Comparison of ENCODE assay signal across 24 cellular contexts in genomic region chr11:83068573-83068972, GRCh38. TPM values are rescaled to one million over a fixed set of nuclear protein-coding genes. Genes with fewer than 3 reads are reported as not detected.
A peak's percentile ranks its signal among the peaks of the same experiment; 100 is the strongest.
DNase-seq lines count a peak whose midpoint lies in the region; ATAC-seq, FAIRE-seq and TF ChIP-seq lines count a peak whose summit lies in the region.
"Had no signal": no experiment of that assay in that cellular context is flagged by ENCODE, and none has a peak within 500 bp of the region (broad histone marks: within the 10 kb centered on the region; RNA-seq: fewer than 3 reads in every experiment).

No MANE protein-coding gene starts in this region.

- 96% methylated on average over 1 of the region's 1 CpG for WGBS in GM12878 (ENCODE audit: insufficient coverage, insufficient replicate concordance, low lambda C conversion rate, missing lambda C conversion rate)

- TF ChIP-seq RAD21 in GM12878 (IDR thresholded peaks at IDR 0.05; ENCODE audit: insufficient read depth, low read depth, low read length) (no peak), neural cell (conservative IDR thresholded peaks at IDR 0.05) (no peak)

- H3K79me2 ChIP-seq in GM12878 (ENCODE audit: control insufficient read depth, insufficient read depth, low read length) = peaks cover 93% of the 10 kb centered on the region
- H3K79me2 ChIP-seq in neural cell (replicated peaks; ENCODE audit: insufficient read depth, low read length) = peaks cover 79% of the 10 kb centered on the region

- peaks cover 46% of the 10 kb centered on the region for H3K4me1 ChIP-seq in GM12878 (ENCODE audit: control insufficient read depth, insufficient read depth, low read length)
- peaks cover 6 to 10% of the 10 kb centered on the region in 2 donors for H3K4me1 ChIP-seq in uterus

- H3F3A ChIP-seq in neural cell (ENCODE audit: insufficient read depth, low read length, poor library complexity, severe bottlenecking) = peaks cover 4% of the 10 kb centered on the region

- no peak for ATAC-seq in stimulated activated naive CD8-positive, alpha-beta T cell treated with anti-CD3 and anti-CD28 coated beads, Interleukin-15, amount 100 ng/mL, for 72 hours
- ATAC-seq in GM12878 (no peak), HG03571 (IDR thresholded peaks at IDR 0.05; ENCODE audit: unreplicated experiment) (no peak)
- ATAC-seq: activated CD4-positive, CD25-positive, alpha-beta regulatory T cell treated with anti-CD3 and anti-CD28 coated beads, Interleukin-2, amount 50 U/mL, for 24 hours; lower lobe of right lung had no signal

- TF ChIP-seq POLR2A in GM12878 (IDR thresholded peaks at IDR 0.05; ENCODE audit: low read depth, low read length) (no peak), uterus (IDR thresholded peaks at IDR 0.05) (no peak)

- H3K4me1 Mint-ChIP-seq in stimulated activated naive CD8-positive, alpha-beta T cell treated with anti-CD3 and anti-CD28 coated beads, Interleukin-15, Interleukin-2, amounts not matched to agents 100 ng/mL and 50 ng/mL, for 24 hours (ENCODE audit: low read depth) = peaks cover 45% of the 10 kb centered on the region
- H3K4me1 Mint-ChIP-seq in stimulated activated naive CD8-positive, alpha-beta T cell treated with anti-CD3 and anti-CD28 coated beads, Interleukin-15, amount 100 ng/mL, for 72 hours = peaks cover 60% of the 10 kb centered on the region

- POLR2A ChIA-PET in GM12878 (lab: Charles Lee) = interaction anchor here (0.5 to 12.1 kb wide), 10 partner anchors 11 to 159 kb away, joined by 3 to 142 read pairs (median 4); partner anchors contain the start of gene PCF11

- H3K27me3 ChIP-seq in GM12878 (replicated peaks in 1 of 2; ENCODE audit: control insufficient read depth in 2 of 2, insufficient read depth in 2 of 2, low read length in 1 of 2) (no peaks in the 10 kb centered on the region), neural cell (ENCODE audit: insufficient read depth, low read depth, low read length) (no peaks in the 10 kb centered on the region), uterus (no peaks in the 10 kb centered on the region)
- H3K27me3 ChIP-seq: right atrium auricular region, testis had no signal

- intact Hi-C loops in GM12878 (cut with micrococcal nuclease; ENCODE audit: unreplicated experiment) (no loop called here), uterus (cut with DNase I; ENCODE audit: low total_unique reads) (no loop called here)

- H3K27ac ChIP-seq in GM12878 (ENCODE audit: control insufficient read depth, insufficient read depth) = peak overlapping the region; percentile 92; the same call in 1 of the 2 replicates
- H3K27ac ChIP-seq in neural cell (ENCODE audit: low read length) = no peak overlapping the region
- peak overlapping the region; percentile 94 to 97 for H3K27ac ChIP-seq in uterus
- H3K27ac ChIP-seq: C4-2B, lower lobe of right lung had no signal

- SMC1A ChIA-PET in GM12878 (lab: Charles Lee; ENCODE audit: uncharacterized antibody, unreplicated experiment) = interaction anchor here (0.6 to 9.2 kb wide), 15 partner anchors 11 to 138 kb away, joined by 3 to 138 read pairs (median 4); no protein-coding TSS in a partner anchor

- CTCF ChIA-PET in GM12878 (lab: Yijun Ruan, JAX) = interaction anchor here (1.0 to 1.2 kb wide), 4 partner anchors 62 to 182 kb away, joined by 3 to 4 read pairs (median 3); partner anchors contain the start of gene DDIAS

- TF ChIP-seq EP300 in GM12878 (IDR thresholded peaks at IDR 0.05; ENCODE audit: borderline replicate concordance in 1 of 2, control insufficient read depth in 1 of 2, low read depth in 2 of 2, low read length in 2 of 2) (no peak), neural cell (conservative IDR thresholded peaks at IDR 0.05; ENCODE audit: poor library complexity, severe bottlenecking) (no peak)

- H2AFZ ChIP-seq in GM12878 (ENCODE audit: control insufficient read depth, low read depth, low read length) (no peak overlapping the region), neural cell (ENCODE audit: low read depth, low read length) (no peak overlapping the region)

- BruUV-seq in GM12878 (replicated peaks; lab: Mats Ljungman, UMichigan) = no TSS peak

- H3K27ac Mint-ChIP-seq in stimulated activated naive CD8-positive, alpha-beta T cell treated with anti-CD3 and anti-CD28 coated beads, Interleukin-15, Interleukin-2, amounts not matched to agents 100 ng/mL and 50 ng/mL, for 24 hours = peak overlapping the region; percentile 1
- H3K27ac Mint-ChIP-seq in stimulated activated naive CD8-positive, alpha-beta T cell treated with anti-CD3 and anti-CD28 coated beads, Interleukin-15, amount 100 ng/mL, for 72 hours = no peak overlapping the region
- H3K27ac Mint-ChIP-seq: activated naive CD4-positive, alpha-beta T cell treated with anti-CD3 and anti-CD28 coated beads for 36 hours had no signal

- H3K9me3 Mint-ChIP-seq in stimulated activated naive CD8-positive, alpha-beta T cell treated with anti-CD3 and anti-CD28 coated beads, Interleukin-15, Interleukin-2, amounts not matched to agents 100 ng/mL and 50 ng/mL, for 24 hours = no peaks in the 10 kb centered on the region
- H3K9me3 Mint-ChIP-seq in stimulated activated naive CD8-positive, alpha-beta T cell treated with anti-CD3 and anti-CD28 coated beads, Interleukin-15, amount 100 ng/mL, for 72 hours = no peaks in the 10 kb centered on the region
- H3K9me3 Mint-ChIP-seq: activated naive CD4-positive, alpha-beta T cell treated with anti-CD3 and anti-CD28 coated beads for 36 hours had no signal

- H3K4me2 ChIP-seq in GM12878 (ENCODE audit: control insufficient read depth, insufficient read depth) (peak overlapping the region; percentile 97), neural cell (ENCODE audit: low read length) (no peak overlapping the region)

- TF ChIP-seq CTCF in GM12878 (IDR thresholded peaks at IDR 0.05 in 2 of 3, conservative IDR thresholded peaks at IDR 0.05 in 1 of 3; ENCODE audit: control insufficient read depth in 2 of 3, extremely low read depth in 1 of 3, insufficient read depth in 1 of 3, low read depth in 3 of 3, low read length in 3 of 3) (no peak), neural cell (IDR thresholded peaks at IDR 0.05; ENCODE audit: poor library complexity, severe bottlenecking) (no peak), uterus (IDR thresholded peaks at IDR 0.05) (no peak)

- no peak for FAIRE-seq in GM12878 (lab: Jason Lieb, UNC)
- FAIRE-seq: D721Med had no signal

- peaks cover 11% of the 10 kb centered on the region for H3K36me3 Mint-ChIP-seq in stimulated activated naive CD8-positive, alpha-beta T cell treated with anti-CD3 and anti-CD28 coated beads, Interleukin-15, Interleukin-2, amounts not matched to agents 100 ng/mL and 50 ng/mL, for 24 hours (ENCODE audit: low read depth)

- H3K9me3 ChIP-seq in GM12878 (replicated peaks; ENCODE audit: control insufficient read depth, insufficient read depth, low read length) = peaks cover 2% of the 10 kb centered on the region; the same call in 2 of the 3 replicates
- no peaks in the 10 kb centered on the region for H3K9me3 ChIP-seq in neural cell (ENCODE audit: low read length)
- no peaks in the 10 kb centered on the region for H3K9me3 ChIP-seq in uterus
- H3K9me3 ChIP-seq: lower lobe of right lung, right atrium auricular region, testis had no signal

- in situ Hi-C loops in GM12878 (cut with MboI) = no loop called here

- H3K36me3 ChIP-seq in GM12878 (ENCODE audit: control insufficient read depth in 2 of 2, insufficient read depth in 2 of 2, low read length in 1 of 2) (no peaks in the 10 kb centered on the region), neural cell (ENCODE audit: insufficient read depth, low read length) (peaks cover under 1% of the 10 kb centered on the region), uterus (no peaks in the 10 kb centered on the region)

- peak overlapping the region; percentile 3 for H3K4me3 Mint-ChIP-seq in stimulated activated naive CD8-positive, alpha-beta T cell treated with anti-CD3 and anti-CD28 coated beads, Interleukin-15, Interleukin-2, amounts not matched to agents 100 ng/mL and 50 ng/mL, for 24 hours
- H3K4me3 Mint-ChIP-seq in stimulated activated naive CD8-positive, alpha-beta T cell treated with anti-CD3 and anti-CD28 coated beads, Interleukin-15, amount 100 ng/mL, for 72 hours = no peak overlapping the region
- H3K4me3 Mint-ChIP-seq: activated naive CD4-positive, alpha-beta T cell treated with anti-CD3 and anti-CD28 coated beads for 36 hours had no signal

- H3K4me3 ChIP-seq in GM12878 (peak overlapping the region; percentile 78), neural cell (ENCODE audit: low read length) (peak overlapping the region; percentile 75), uterus (no peak overlapping the region)
- H3K4me3 ChIP-seq: lower lobe of right lung, right atrium auricular region, testis had no signal

- RAD21 ChIA-PET in GM12878 (lab: Charles Lee; ENCODE audit: unreplicated experiment) = interaction anchor here (0.5 to 8.3 kb wide), 8 partner anchors 12 to 138 kb away, joined by 3 to 73 read pairs (median 6); no protein-coding TSS in a partner anchor

- no peaks in the 10 kb centered on the region for H3K27me3 Mint-ChIP-seq in stimulated activated naive CD8-positive, alpha-beta T cell treated with anti-CD3 and anti-CD28 coated beads, Interleukin-15, Interleukin-2, amounts not matched to agents 100 ng/mL and 50 ng/mL, for 24 hours
- H3K27me3 Mint-ChIP-seq in stimulated activated naive CD8-positive, alpha-beta T cell treated with anti-CD3 and anti-CD28 coated beads, Interleukin-15, amount 100 ng/mL, for 72 hours = no peaks in the 10 kb centered on the region

- H3K9ac ChIP-seq in GM12878 (ENCODE audit: control insufficient read depth, insufficient read depth, low read length) (no peak overlapping the region), neural cell (ENCODE audit: low read length) (no peak overlapping the region)

- DNase-seq in stimulated activated naive CD8-positive, alpha-beta T cell treated with anti-CD3 and anti-CD28 coated beads, Interleukin-15, amount 100 ng/mL, for 72 hours = no peak
- DNase-seq in GM12878 (ENCODE audit: low read depth, low spot score) (no peak), uterus (no peak), SW 1271 (lab: John Stamatoyannopoulos, UW) (no peak)
- DNase-seq in activated effector memory CD4-positive, alpha-beta T cell treated with anti-CD3 and anti-CD28 coated beads, Interleukin-2, amount 50 U/mL, for 16 hours = no peak
- DNase-seq: activated naive CD4-positive, alpha-beta T cell treated with anti-CD3 and anti-CD28 coated beads for 36 hours; activated T-cell treated with anti-CD3 and anti-CD28 coated beads, Interleukin-2, amount 50 U/mL, for 1 hour; aorta; caudate nucleus; foreskin melanocyte; islet precursor cell; KG1; lower lobe of right lung; NCI-H1694 treated with DMSO at 0.1 percent for 48 hours; NCI-H2171 treated with DMSO at 0.1 percent for 48 hours; NCI-H526; testis had no signal

- H3K9me2 ChIP-seq in neural cell (ENCODE audit: insufficient read depth, low read length) = no peaks in the 10 kb centered on the region

- no peaks in the 10 kb centered on the region for H4K20me1 ChIP-seq in GM12878 (ENCODE audit: control insufficient read depth, insufficient read depth)
- H4K20me1 ChIP-seq in neural cell (ENCODE audit: insufficient read depth) = no peaks in the 10 kb centered on the region

RNA-seq across cellular contexts. Expression of gene RAB30, which starts 3.1 kb away (rescaled TPM):
- total RNA-seq in GM12878 (2013; cell fraction: nucleolus; rRNA removed) = 49.2 and 55.3 TPM in 2 replicates
- total RNA-seq in GM12878 (2014; rRNA removed) (13.0 and 14.2 TPM in 2 replicates), GM12878 (2014; rRNA removed; fragmentation: Illumina TruSeq; extraction: Trizol) (15.2 and 16.1 TPM in 2 replicates), GM12878 (2021) (23.9 and 24.8 TPM in 2 replicates), uterus (100 to 1,000 TPM in 1 of 4 donors, 10 to 100 TPM in 3; 12.4 to 113 (median 48.4) TPM)
- 39.6 TPM for polyA plus RNA-seq in GM12878 (2011; ENCODE audit: low read depth)
- polyA plus RNA-seq in GM12878 (2011; rRNA removed) (23.0 and 26.7 TPM in 2 replicates), GM12878 (2014; fragmentation: Illumina TruSeq; extraction: Trizol) (22.5 and 32.9 TPM in 2 replicates), GM12878 (2014; fragmentation: Nextera tagmentation; extraction: Ambion mirVana) (10 to 100 TPM in 1 of 2 experiments, 1 to 10 TPM in 1; 9.8 to 14.2 TPM), GM12878 (2014; rRNA removed) (8.0 and 11.7 TPM in 2 replicates), GM12878 (2016; fragmentation: Nextera tagmentation; extraction: Ambion mirVana) (10 to 100 TPM; 22.2 TPM), neural cell (36.4 and 42.1 TPM in 2 replicates)
- polyA plus RNA-seq in GM12878 (2011; cell fraction: cytosol; rRNA removed) = 9.5 and 13.4 TPM in 2 replicates
- 13.5 and 14.2 TPM in 2 replicates for polyA plus RNA-seq in GM12878 (2011; cell fraction: nucleus; rRNA removed)
- 19.1 and 30.2 TPM in 2 replicates for polyA plus RNA-seq in GM12878 (2012)
- 14.5 and 29.4 TPM in 2 replicates for polyA minus RNA-seq in GM12878 (2011; rRNA and poly(A)+ RNA removed)
- polyA minus RNA-seq in GM12878 (2011; cell fraction: cytosol; rRNA and poly(A)+ RNA removed) = 6.9 and 11.0 TPM in 2 replicates
- polyA minus RNA-seq in GM12878 (2011; cell fraction: nucleus; rRNA and poly(A)+ RNA removed) = 11.6 and 16.6 TPM in 2 replicates
- polyA minus RNA-seq in neural cell = 85.7 and 109 TPM in 2 replicates

Comparison
In these comparisons a context has a peak if more than half of its experiments do, and no peak if none do; other contexts are left out.
1. H3K4me3 ChIP-seq: peak in GM12878 (single experiment) and neural cell (single experiment); none in uterus (0 of 2).